In the genomic region with DNA sequence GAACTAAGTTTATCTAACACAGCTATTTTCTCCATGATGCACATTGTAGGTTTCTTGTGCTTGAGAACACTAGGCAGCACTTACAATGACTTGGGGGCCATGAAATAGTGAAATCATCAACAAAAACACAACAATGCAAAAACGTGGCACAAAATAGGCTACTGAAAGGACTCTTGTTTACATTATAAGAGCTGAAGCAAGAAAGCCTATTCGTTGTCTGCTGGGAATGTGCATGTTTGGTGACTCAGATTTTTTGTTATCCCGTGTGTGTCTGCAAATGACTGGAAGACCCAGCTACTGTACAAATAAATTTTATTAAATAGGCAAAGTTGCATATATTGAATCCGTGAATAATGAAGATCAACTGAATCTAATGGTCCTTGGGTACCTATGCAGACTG, we compare ENCODE assay signal across 16 cellular contexts.
A peak's percentile ranks its signal among the peaks of the same experiment; 100 is the strongest.
DNase-seq lines count a peak whose midpoint lies in the region; ATAC-seq and TF ChIP-seq lines count a peak whose summit lies in the region.
"Had no signal": no experiment of that assay in that cellular context is flagged by ENCODE, and none has a peak within 500 bp of the region (broad histone marks: within the 10 kb centered on the region; RNA-seq: fewer than 3 reads in every experiment).

No MANE protein-coding gene starts in this region.

- CTCF ChIA-PET in activated naive CD4-positive, alpha-beta T cell treated with anti-CD3 and anti-CD28 coated beads, Interleukin-2, amount 10 ng/mL, durations not matched to agents 7 days and 5 days (lab: Charles Lee): no interaction called here

- H3K27ac Mint-ChIP-seq in activated naive CD4-positive, alpha-beta T cell treated with anti-CD3 and anti-CD28 coated beads, Interleukin-2, amount 10 ng/mL, durations not matched to agents 7 days and 5 days: no peak overlapping the region

- H3K36me3 ChIP-seq in vagina: no peaks in the 10 kb centered on the region
- H3K36me3 ChIP-seq: uterus had no signal

- no peak for TF ChIP-seq POLR2A in vagina (IDR thresholded peaks at IDR 0.05)

- H3K4me1 ChIP-seq in vagina: peaks cover 13% of the 10 kb centered on the region
- H3K4me1 ChIP-seq: body of pancreas, uterus had no signal

- ATAC-seq in GM21447 (IDR thresholded peaks at IDR 0.05; ENCODE audit: unreplicated experiment): no peak
- ATAC-seq: body of pancreas, sciatic nerve had no signal

- peak overlapping the region in 51 of 59 donors; percentile 1 to 86 (median 62) for H3K27ac ChIP-seq in dorsolateral prefrontal cortex
- no peak overlapping the region for H3K27ac ChIP-seq in vagina
- H3K27ac ChIP-seq: body of pancreas, uterus had no signal

- TF ChIP-seq CTCF in dorsolateral prefrontal cortex (IDR thresholded peaks at IDR 0.05 in 54 of 56, conservative IDR thresholded peaks at IDR 0.05 in 2 of 56; ENCODE audit: low read depth in 1 of 56, partially characterized antibody in 56 of 56): no peak
- TF ChIP-seq CTCF in vagina (IDR thresholded peaks at IDR 0.05): no peak

- no peak overlapping the region for H3K4me3 Mint-ChIP-seq in activated naive CD4-positive, alpha-beta T cell treated with anti-CD3 and anti-CD28 coated beads, Interleukin-2, amount 10 ng/mL, durations not matched to agents 7 days and 5 days

- H3K36me3 Mint-ChIP-seq in activated naive CD4-positive, alpha-beta T cell treated with anti-CD3 and anti-CD28 coated beads, Interleukin-2, amount 10 ng/mL, durations not matched to agents 7 days and 5 days: peaks cover 9% of the 10 kb centered on the region

- peaks cover 7% of the 10 kb centered on the region for H3K4me1 Mint-ChIP-seq in activated naive CD4-positive, alpha-beta T cell treated with anti-CD3 and anti-CD28 coated beads, Interleukin-2, amount 10 ng/mL, durations not matched to agents 7 days and 5 days

- H3K27me3 ChIP-seq in dorsolateral prefrontal cortex (no peaks in the 10 kb centered on the region), vagina (no peaks in the 10 kb centered on the region)
- H3K27me3 ChIP-seq: body of pancreas, uterus had no signal

- H3K27me3 Mint-ChIP-seq in activated naive CD4-positive, alpha-beta T cell treated with anti-CD3 and anti-CD28 coated beads, Interleukin-2, amount 10 ng/mL, durations not matched to agents 7 days and 5 days: no peaks in the 10 kb centered on the region

- no peaks in the 10 kb centered on the region for H3K9me3 Mint-ChIP-seq in activated naive CD4-positive, alpha-beta T cell treated with anti-CD3 and anti-CD28 coated beads, Interleukin-2, amount 10 ng/mL, durations not matched to agents 7 days and 5 days

- intact Hi-C loops in dorsolateral prefrontal cortex (cut with DNase I): no loop called here
- intact Hi-C loops in vagina (cut with DNase I): no loop called here

- H3K4me3 ChIP-seq in dorsolateral prefrontal cortex: no peak overlapping the region
- H3K4me3 ChIP-seq in vagina: no peak overlapping the region
- H3K4me3 ChIP-seq: body of pancreas, uterus had no signal

- peak; percentile 87 for DNase-seq in EL
- peak; percentile 65 for DNase-seq in RPMI7951 (ENCODE audit: low read depth)
- no peak for DNase-seq in dorsolateral prefrontal cortex
- peak; percentile 19 for DNase-seq in pulmonary artery endothelial cell (ENCODE audit: low read depth, low spot score)
- DNase-seq in vagina (ENCODE audit: extremely low spot score in 2 of 2): no peak
- no peak for DNase-seq in activated naive CD4-positive, alpha-beta T cell treated with anti-CD3 and anti-CD28 coated beads, Interleukin-2, amount 10 ng/mL, durations not matched to agents 7 days and 5 days
- DNase-seq in NK-92 (lab: John Stamatoyannopoulos, UW; ENCODE audit: unreplicated experiment): no peak
- DNase-seq: activated CD4-positive, alpha-beta T cell treated with anti-CD3 and anti-CD28 coated beads, Interleukin-2, amount 50 U/mL, for 4 hours; body of pancreas; GOT3; Karpas-422; NCI-H187 treated with DMSO at 0.1 percent for 48 hours; stimulated activated naive CD4-positive, alpha-beta T cell treated with Interleukin-2 at 50 U/mL for 16 hours; uterus had no signal

- no peaks in the 10 kb centered on the region for H3K9me3 ChIP-seq in vagina
- H3K9me3 ChIP-seq: body of pancreas, uterus had no signal

Comparison
In these comparisons a context has a peak if more than half of its experiments do, and no peak if none do; other contexts are left out.
1. DNase-seq: peak in EL (single experiment), RPMI7951 (single experiment) and pulmonary artery endothelial cell (single experiment); none in dorsolateral prefrontal cortex (0 of 10), vagina (0 of 2), activated naive CD4-positive, alpha-beta T cell treated with anti-CD3 and anti-CD28 coated beads, Interleukin-2, amount 10 ng/mL, durations not matched to agents 7 days and 5 days (single experiment) and NK-92 (single experiment).